20 cellular contexts compared by ENCODE assay signal in the genomic region with DNA sequence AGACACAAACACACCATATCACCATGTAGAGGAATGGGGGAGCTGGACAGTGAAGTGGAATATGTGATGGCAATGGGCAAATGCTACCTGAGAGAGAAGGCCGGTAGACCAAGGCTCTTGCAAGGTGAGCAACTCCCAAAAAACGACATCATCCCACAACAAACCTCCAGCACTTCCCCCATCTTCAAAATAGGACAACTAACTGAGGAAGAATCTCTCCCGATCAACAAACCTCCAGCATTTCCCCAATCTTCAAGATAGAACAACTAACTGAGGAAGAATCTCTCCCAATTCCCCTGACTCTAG.
A peak's percentile ranks its signal among the peaks of the same experiment; 100 is the strongest.
DNase-seq lines count a peak whose midpoint lies in the region; ATAC-seq, FAIRE-seq and TF ChIP-seq lines count a peak whose summit lies in the region.
"Had no signal": no experiment of that assay in that cellular context is flagged by ENCODE, and none has a peak within 500 bp of the region (broad histone marks: within the 10 kb centered on the region; RNA-seq: fewer than 3 reads in every experiment).

No MANE protein-coding gene starts in this region.

- TF ChIP-seq CTCF in bronchial epithelial cell (IDR thresholded peaks at IDR 0.05; ENCODE audit: insufficient read depth, low read length, severe bottlenecking), result no peak
- TF ChIP-seq CTCF in type B pancreatic cell (conservative IDR thresholded peaks at IDR 0.05), result no peak
- no peak for TF ChIP-seq CTCF in osteocyte (IDR thresholded peaks at IDR 0.05)

- H3K27me3 ChIP-seq in bronchial epithelial cell (ENCODE audit: control insufficient read depth, insufficient read depth, low read length) (no peaks in the 10 kb centered on the region), iPS-15b (ENCODE audit: control insufficient read depth, insufficient read depth, low read length) (no peaks in the 10 kb centered on the region)

- peak; percentile 55 for FAIRE-seq in bronchial epithelial cell (lab: Jason Lieb, UNC)
- FAIRE-seq: D721Med, H54 had no signal

- ATAC-seq in left cardiac atrium, result no peak

- H3K9me3 ChIP-seq in iPS-15b (ENCODE audit: control insufficient read depth, insufficient read depth, low read length), result no peaks in the 10 kb centered on the region

- peak overlapping the region; percentile 50 for H3K9ac ChIP-seq in iPS-15b (ENCODE audit: low read depth, low read length)

- H3K4me1 Mint-ChIP-seq in type B pancreatic cell (ENCODE audit: unreplicated experiment) (peaks cover 41% of the 10 kb centered on the region), osteocyte (ENCODE audit: unreplicated experiment) (peaks cover 37% of the 10 kb centered on the region)
- H3K4me1 Mint-ChIP-seq: CD4-positive, alpha-beta memory T cell had no signal

- no peaks in the 10 kb centered on the region for H3K27me3 Mint-ChIP-seq in type B pancreatic cell
- no peaks in the 10 kb centered on the region for H3K27me3 Mint-ChIP-seq in osteocyte (ENCODE audit: unreplicated experiment)
- H3K27me3 Mint-ChIP-seq: CD4-positive, alpha-beta memory T cell had no signal

- H3K27ac Mint-ChIP-seq in type B pancreatic cell (peak overlapping the region; percentile 86), osteocyte (ENCODE audit: unreplicated experiment) (no peak overlapping the region)
- H3K27ac Mint-ChIP-seq: CD4-positive, alpha-beta memory T cell had no signal

- H3K4me3 Mint-ChIP-seq in type B pancreatic cell, result peak overlapping the region; percentile 66
- no peak overlapping the region for H3K4me3 Mint-ChIP-seq in osteocyte (ENCODE audit: unreplicated experiment)
- H3K4me3 Mint-ChIP-seq: CD4-positive, alpha-beta memory T cell had no signal

- H3K36me3 Mint-ChIP-seq in type B pancreatic cell (peaks cover 15% of the 10 kb centered on the region), osteocyte (ENCODE audit: unreplicated experiment) (no peaks in the 10 kb centered on the region)
- H3K36me3 Mint-ChIP-seq: CD4-positive, alpha-beta memory T cell had no signal

- peaks cover 40% of the 10 kb centered on the region for H3K4me1 ChIP-seq in iPS-15b (ENCODE audit: control insufficient read depth, insufficient read depth, low read length)

- H3K4me3 ChIP-seq in bronchial epithelial cell (ENCODE audit: low read depth, low read length) (no peak overlapping the region), iPS-15b (ENCODE audit: low read depth, low read length) (peak overlapping the region; percentile 50)

- H3K9me3 Mint-ChIP-seq in type B pancreatic cell (peaks cover 8% of the 10 kb centered on the region), osteocyte (ENCODE audit: unreplicated experiment) (no peaks in the 10 kb centered on the region)
- H3K9me3 Mint-ChIP-seq: CD4-positive, alpha-beta memory T cell had no signal

- H3K36me3 ChIP-seq in bronchial epithelial cell (ENCODE audit: control insufficient read depth, insufficient read depth, low read length) (no peaks in the 10 kb centered on the region), iPS-15b (ENCODE audit: control insufficient read depth, insufficient read depth, low read length) (no peaks in the 10 kb centered on the region)

- DNase-seq in DMS53 (lab: John Stamatoyannopoulos, UW), result peak; percentile 29
- no peak for DNase-seq in DMS53 treated with DMSO at 0.1 percent for 48 hours (lab: John Stamatoyannopoulos, UW; ENCODE audit: unreplicated experiment)
- DNase-seq in bronchial epithelial cell (ENCODE audit: low read depth), result no peak
- DNase-seq in type B pancreatic cell (ENCODE audit: extremely low spot score, unreplicated experiment), result no peak
- DNase-seq in osteocyte (ENCODE audit: extremely low spot score, unreplicated experiment), result no peak
- no peak for DNase-seq in OCI-M2 (lab: John Stamatoyannopoulos, UW; ENCODE audit: unreplicated experiment)
- no peak for DNase-seq in left cardiac atrium
- DNase-seq: 8988T; CD4-positive, alpha-beta memory T cell; GF-D8; KBM-7; NCI-H1436; NCI-H2029; NCI-H2171; NCI-H446 treated with DMSO at 0.1 percent for 48 hours; NK-92 treated with Interleukin-12 subunit alpha and Interleukin-12 subunit beta, amount 100 ng/mL, for 24 hours; OCI-M1 had no signal

- intact Hi-C loops in left cardiac atrium (cut with DNase I), result no loop called here
